In the genomic region with DNA sequence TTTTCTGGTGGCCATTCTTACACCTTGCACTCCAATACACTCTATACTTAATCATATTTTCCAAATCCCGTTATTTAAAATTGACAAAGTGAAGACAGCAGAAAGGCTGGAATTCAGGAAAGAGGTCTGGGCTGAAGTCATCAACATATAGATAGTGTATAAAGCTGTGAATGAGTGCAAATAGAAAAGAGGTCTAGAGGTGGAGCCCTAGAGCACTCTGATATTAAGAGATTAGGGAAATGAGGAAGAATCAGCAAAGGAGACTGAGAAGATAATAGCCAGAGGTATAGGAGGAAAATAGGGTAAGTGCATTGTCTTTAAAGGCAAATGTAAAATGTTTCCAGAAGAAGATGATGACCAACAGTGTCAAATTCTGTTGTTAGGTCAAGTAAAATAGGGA, we compare ENCODE assay signal across 15 cellular contexts. TPM values are rescaled to one million over a fixed set of nuclear protein-coding genes. Genes with fewer than 3 reads are reported as not detected.
A peak's percentile ranks its signal among the peaks of the same experiment; 100 is the strongest.
DNase-seq lines count a peak whose midpoint lies in the region; ATAC-seq and TF ChIP-seq lines count a peak whose summit lies in the region.
"Had no signal": no experiment of that assay in that cellular context is flagged by ENCODE, and none has a peak within 500 bp of the region (broad histone marks: within the 10 kb centered on the region; RNA-seq: fewer than 3 reads in every experiment).

No MANE protein-coding gene starts in this region.

- POLR2A ChIA-PET in RWPE1 (lab: Yijun Ruan, JAX; ENCODE audit: low non-redundant PET), result no interaction called here

- DNase-seq in AML-193 (lab: John Stamatoyannopoulos, UW), result peak; percentile 49 to 66
- peak in 1 of 2 experiments; percentile 15 for DNase-seq in HL-60 (ENCODE audit: low read depth in 1 of 2, low spot score in 1 of 2)
- no peak for DNase-seq in RWPE1 (ENCODE audit: low spot score)
- no peak for DNase-seq in HuH-7 (ENCODE audit: low spot score)
- DNase-seq in COLO829 (ENCODE audit: low spot score), result no peak
- DNase-seq: activated CD4-positive, alpha-beta T cell treated with anti-CD3 and anti-CD28 coated beads, Interleukin-2, amount 50 U/mL, for 4 hours; activated naive CD8-positive, alpha-beta T cell treated with anti-CD3 and anti-CD28 coated beads, Interleukin-2, amount 10 ng/mL, durations not matched to agents 7 days and 5 days; mesenchymal stem cell; NCI-H2107; retina; testis had no signal

- no peaks in the 10 kb centered on the region for H3K27me3 ChIP-seq in HL-60 (ENCODE audit: insufficient read depth, poor library complexity, severe bottlenecking)
- H3K27me3 ChIP-seq: SJSA1, testis had no signal

- CTCF ChIA-PET in RWPE1 (lab: Yijun Ruan, JAX), result interaction anchor here (0.6 kb wide), 1 partner anchor 795 kb away, joined by 3 read pairs; no protein-coding TSS in a partner anchor

- no peak overlapping the region for H3K4me3 ChIP-seq in HL-60 (replicated peaks; ENCODE audit: insufficient read depth, low read length)
- H3K4me3 ChIP-seq: SJSA1, testis had no signal

- TF ChIP-seq CTCF in HL-60 (IDR thresholded peaks at IDR 0.05; ENCODE audit: insufficient read depth, low read length) (peak; percentile 21), RWPE1 (conservative IDR thresholded peaks at IDR 0.05; ENCODE audit: low read depth) (peak; percentile 13; the same call in 1 of the 2 replicates)

- ATAC-seq in esophagus mucosa, result peak; percentile 31
- ATAC-seq in HG02840 (IDR thresholded peaks at IDR 0.05; ENCODE audit: low FRiP score, unreplicated experiment), result no peak
- ATAC-seq in HG03460 (IDR thresholded peaks at IDR 0.05; ENCODE audit: unreplicated experiment), result no peak

- H3K27ac ChIP-seq in HL-60 (replicated peaks) (no peak overlapping the region), RWPE1 (no peak overlapping the region)
- H3K27ac ChIP-seq: SJSA1, testis had no signal

RNA-seq across cellular contexts. Expression of gene CTR9, which starts 7.9 kb away (rescaled TPM):
- total RNA-seq in esophagus mucosa, result 23.4 TPM

RNA-seq across cellular contexts. Expression of gene EIF4G2, which starts 49.8 kb away (rescaled TPM):
- 1,012 TPM for total RNA-seq in esophagus mucosa

Comparison
In these comparisons a context has a peak if more than half of its experiments do, and no peak if none do; other contexts are left out.
1. DNase-seq: peak in AML-193 (2 of 2); none in RWPE1 (single experiment), HuH-7 (single experiment) and COLO829 (single experiment).